8 cellular contexts compared by ENCODE assay signal in the genomic region with DNA sequence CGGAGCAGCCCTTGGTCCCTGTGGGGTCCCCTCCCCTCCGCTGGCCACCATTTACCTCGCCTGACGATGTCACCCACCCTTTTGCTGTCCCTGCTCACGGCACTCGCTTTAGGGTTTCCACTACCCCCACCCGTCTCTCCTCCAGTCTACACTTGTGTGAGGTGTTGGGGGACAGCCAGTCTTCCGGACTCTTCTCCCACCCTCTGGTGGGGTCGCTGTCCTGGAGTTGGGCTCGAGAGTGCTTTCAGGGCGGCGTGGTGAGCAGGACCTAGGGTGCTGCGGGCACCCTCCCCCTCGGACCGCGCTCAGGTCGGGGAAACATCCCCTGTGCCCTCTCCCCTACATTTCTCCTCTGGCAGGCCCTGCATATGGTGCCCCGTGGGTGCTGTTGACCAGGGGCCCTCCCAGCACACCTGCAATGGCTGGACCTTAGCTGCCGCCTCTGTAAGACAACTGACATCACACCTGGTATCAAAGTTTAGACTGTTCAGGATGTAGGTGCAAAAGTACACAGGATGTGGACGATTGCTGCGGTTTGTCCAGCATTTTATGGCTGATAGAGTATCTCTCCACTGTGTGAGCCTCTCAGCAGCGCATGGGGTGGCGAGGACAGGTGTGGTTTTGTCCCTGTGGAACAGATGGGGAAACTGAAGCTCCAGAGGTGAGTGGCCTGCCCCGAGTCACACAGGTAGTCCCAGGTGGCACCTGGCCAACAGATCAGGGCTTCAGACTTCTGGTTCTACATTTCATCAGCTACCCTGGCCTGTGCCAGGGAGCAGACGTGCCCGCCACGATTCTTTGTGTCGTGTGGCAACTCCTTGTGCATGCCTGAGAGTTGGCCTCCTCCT. TPM values are rescaled to one million over a fixed set of nuclear protein-coding genes. Genes with fewer than 3 reads are reported as not detected.
DNase-seq lines count a peak whose midpoint lies in the region; ATAC-seq, FAIRE-seq and TF ChIP-seq lines count a peak whose summit lies in the region.

No MANE protein-coding gene starts in this region.

- peak overlapping the region; percentile 82 for H3K4me3 ChIP-seq in NT2/D1 (ENCODE audit: insufficient read length, low read depth)
- H3K4me3 ChIP-seq in lung = peak overlapping the region; percentile 78
- peak overlapping the region; percentile 93 for H3K4me3 ChIP-seq in upper lobe of right lung

- no peak for FAIRE-seq in GM12891 (lab: Jason Lieb, UNC)

- peaks cover 42% of the 10 kb centered on the region for H3K4me1 ChIP-seq in NT2/D1 (ENCODE audit: insufficient read depth, insufficient read length)
- peaks cover 9 to 44% of the 10 kb centered on the region in 2 donors for H3K4me1 ChIP-seq in lung (ENCODE audit: control insufficient read depth in 2 of 2, insufficient read depth in 2 of 2, low read length in 2 of 2)
- H3K4me1 ChIP-seq in upper lobe of right lung = peaks cover 65% of the 10 kb centered on the region

- peak overlapping the region; percentile 92 for H3K9ac ChIP-seq in NT2/D1 (ENCODE audit: insufficient read length, low read depth)

- DNase-seq in GM12891 (ENCODE audit: insufficient read length, low spot score) = no peak
- DNase-seq in NT2/D1 (ENCODE audit: low read depth, low spot score) = no peak
- DNase-seq in caudate nucleus (lab: John Stamatoyannopoulos, UW) = no peak
- DNase-seq in lung (ENCODE audit: low spot score) = no peak
- DNase-seq in upper lobe of right lung = peak; percentile 74
- no peak for DNase-seq in stimulated activated CD4-positive, alpha-beta T cell treated with anti-CD3 and anti-CD28 coated beads, Interleukin-4, amount 100 ng/mL, for 24 hours

- ATAC-seq in lung (ENCODE audit: insufficient read depth, low FRiP score) = no peak
- peak; percentile 2 for ATAC-seq in upper lobe of right lung
- no peak for ATAC-seq in HG03460 (IDR thresholded peaks at IDR 0.05; ENCODE audit: unreplicated experiment)
- no peak for ATAC-seq in HG03045 (IDR thresholded peaks at IDR 0.05; ENCODE audit: unreplicated experiment)

- WGBS in lung, 2 donors = 5 to 6% methylated on average over 28 of the region's 28 CpGs

- H3K27me3 ChIP-seq in NT2/D1 (ENCODE audit: insufficient read depth, insufficient read length) = peaks cover 26% of the 10 kb centered on the region
- no peaks in the 10 kb centered on the region for H3K27me3 ChIP-seq in lung (ENCODE audit: control insufficient read depth, insufficient read depth)
- H3K27me3 ChIP-seq in upper lobe of right lung = no peaks in the 10 kb centered on the region

- H3K9me3 ChIP-seq in NT2/D1 (ENCODE audit: insufficient read depth, low read length) (no peaks in the 10 kb centered on the region), lung (ENCODE audit: control insufficient read depth in 2 of 2, insufficient read depth in 1 of 2, low read length in 1 of 2) (no peaks in the 10 kb centered on the region), upper lobe of right lung (no peaks in the 10 kb centered on the region)

- intact Hi-C loops in upper lobe of right lung (cut with DNase I) = no loop called here

- TF ChIP-seq CTCF in lung (IDR thresholded peaks at IDR 0.05; ENCODE audit: control extremely low read depth, extremely low read depth) (no peak), upper lobe of right lung (IDR thresholded peaks at IDR 0.05) (no peak)

- H3K27ac ChIP-seq in caudate nucleus (ENCODE audit: low read depth, low read length) (peak overlapping the region; percentile 77), lung (ENCODE audit: low read depth in 1 of 2, low read length in 1 of 2) (peak overlapping the region; percentile 76 to 83), upper lobe of right lung (peak overlapping the region; percentile 93)

- no peak for TF ChIP-seq POLR2A in GM12891 (IDR thresholded peaks at IDR 0.05; ENCODE audit: low read depth, low read length)

- H3K36me3 ChIP-seq in NT2/D1 (ENCODE audit: insufficient read depth, insufficient read length, low read length) (peaks cover 40% of the 10 kb centered on the region), lung (ENCODE audit: control insufficient read depth in 2 of 2, insufficient read depth in 2 of 2, low read length in 2 of 2) (peaks cover 0 to 8% of the 10 kb centered on the region in 2 donors), upper lobe of right lung (peaks cover 15% of the 10 kb centered on the region)

TF ChIP-seq in GM12891, 5 proteins besides CTCF, POLR2A, EP300 and RAD21:
- TF ChIP-seq SPI1 (IDR thresholded peaks at IDR 0.05; ENCODE audit: low read depth, low read length) = no peak
- 0 out of 2 replicates have a peak, but pooled peaks have one; percentile 6 for TF ChIP-seq TAF1 (IDR thresholded peaks at IDR 0.05; ENCODE audit: low read depth, low read length)

RNA-seq across cellular contexts. Expression of gene GRK2, which starts 1.1 kb away (rescaled TPM):
- 101 TPM for polyA plus RNA-seq in GM12891 (2012; ENCODE audit: low read depth, missing spikeins)
- total RNA-seq in lung (10 to 100 TPM; 37.1 to 99.8 TPM), upper lobe of right lung (98.4 TPM)
- polyA plus RNA-seq in lung = 100 to 1,000 TPM in 1 of 2 donors, 10 to 100 TPM in 1; 95.2 to 130 TPM

RNA-seq across cellular contexts. Expression of gene ANKRD13D, which starts 21.7 kb away (rescaled TPM):
- 18.9 TPM for polyA plus RNA-seq in GM12891 (2012; ENCODE audit: low read depth, missing spikeins)
- total RNA-seq in lung = 10 to 100 TPM; 35.9 to 86.2 TPM
- 10 to 100 TPM; 55.8 to 65.3 TPM for polyA plus RNA-seq in lung
- 59.4 TPM for total RNA-seq in upper lobe of right lung

RNA-seq across cellular contexts. Expression of gene SSH3, which starts 35.9 kb away (rescaled TPM):
- 1.3 TPM for polyA plus RNA-seq in GM12891 (2012; ENCODE audit: low read depth, missing spikeins)
- total RNA-seq in lung (10 to 100 TPM; 31.4 to 42.7 TPM), upper lobe of right lung (36.4 TPM)
- polyA plus RNA-seq in lung = 10 to 100 TPM; 19.0 to 23.0 TPM
